ENCODE assay signal across 4 cellular contexts in genomic region chr4:140513765-140514164, GRCh38. TPM values are rescaled to one million over a fixed set of nuclear protein-coding genes. Genes with fewer than 3 reads are reported as not detected.
"Had no signal": no experiment of that assay in that cellular context is flagged by ENCODE, and none has a peak within 500 bp of the region (broad histone marks: within the 10 kb centered on the region; RNA-seq: fewer than 3 reads in every experiment).

No MANE protein-coding gene starts in this region.

RNA-seq across cellular contexts. Expression of gene MGAT4D, which starts 15.7 kb away (rescaled TPM):
- total RNA-seq: LHCN-M2, M059J, MCF 10A, NCI-H460 had no signal

RNA-seq across cellular contexts. Expression of gene UCP1, which starts 55.0 kb away (rescaled TPM):
- total RNA-seq: LHCN-M2, M059J, MCF 10A, NCI-H460 had no signal
